In genomic region chr4:89283226-89283974, GRCh38 we compare ENCODE assay signal across 1 cellular context.
TF ChIP-seq lines count a peak whose summit lies in the region.

No MANE protein-coding gene starts in this region.

TF ChIP-seq in SK-N-SH treated with all-trans-retinoic acid at 6 μM for 48 hours, 23 proteins besides CTCF, POLR2A, EP300 and RAD21 (continued from another document):
- no peak for TF ChIP-seq CSRNP3 (CRISPR knock-in tag; IDR thresholded peaks at IDR 0.05)
